ENCODE assay signal across 8 cellular contexts in the genomic region with DNA sequence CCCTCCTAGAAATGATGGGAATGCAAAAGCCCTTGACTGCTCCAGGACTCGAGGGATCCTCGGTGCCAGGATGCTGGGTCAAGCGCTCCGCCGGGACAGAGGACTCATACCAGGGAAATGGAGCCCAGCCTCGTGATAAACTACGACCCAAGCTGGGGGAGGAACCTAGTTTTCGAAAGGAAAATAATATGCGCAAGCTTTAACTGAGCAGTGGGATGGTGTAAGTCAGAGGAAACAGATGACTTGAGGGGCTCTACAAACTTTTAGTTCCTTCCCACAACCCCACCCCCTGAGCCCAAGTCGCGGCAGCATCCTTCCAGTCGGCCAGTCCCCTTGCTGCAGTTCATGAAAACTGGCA. TPM values are rescaled to one million over a fixed set of nuclear protein-coding genes. Genes with fewer than 3 reads are reported as not detected.
DNase-seq lines count a peak whose midpoint lies in the region; ATAC-seq and TF ChIP-seq lines count a peak whose summit lies in the region.

No MANE protein-coding gene starts in this region.

- peaks cover 23 to 50% (median 38%) of the 10 kb centered on the region in 4 donors for H3K4me1 Mint-ChIP-seq in CD4-positive, alpha-beta memory T cell

- peaks cover 15% of the 10 kb centered on the region for H3K36me3 ChIP-seq in CD4-positive, alpha-beta memory T cell (ENCODE audit: insufficient read depth, low read length)
- H3K36me3 ChIP-seq in body of pancreas (replicated peaks in 1 of 2; ENCODE audit: insufficient read depth in 1 of 2, low read depth in 2 of 2), result peaks cover 0 to 3% of the 10 kb centered on the region in 2 donors
- peaks cover 8 to 18% of the 10 kb centered on the region in 2 donors for H3K36me3 ChIP-seq in mucosa of rectum (ENCODE audit: control insufficient read depth in 2 of 2, insufficient read depth in 2 of 2, low read length in 2 of 2)

- H3K27me3 Mint-ChIP-seq in CD4-positive, alpha-beta memory T cell, result no peaks in the 10 kb centered on the region

- no peak for DNase-seq in CD4-positive, alpha-beta memory T cell
- DNase-seq in HPDE6-E6E7 (ENCODE audit: extremely low spot score) (peak; percentile 19), body of pancreas (no peak), NCI-H1694 (lab: John Stamatoyannopoulos, UW) (no peak), ureter (ENCODE audit: low spot score) (no peak)

- peak overlapping the region; percentile 98 to 99 for H3K4me3 ChIP-seq in CD4-positive, alpha-beta memory T cell (ENCODE audit: low read length in 2 of 2)
- H3K4me3 ChIP-seq in body of pancreas, result peak overlapping the region; percentile 42 to 47
- H3K4me3 ChIP-seq in mucosa of rectum (ENCODE audit: low read length in 2 of 2), result peak overlapping the region; percentile 94 to 99

- WGBS in body of pancreas, 2 donors, result 1 to 3% methylated on average over 4 to 12 of the region's 12 CpGs

- H3K27me3 ChIP-seq in CD4-positive, alpha-beta memory T cell (ENCODE audit: insufficient read depth, low read length), result no peaks in the 10 kb centered on the region
- H3K27me3 ChIP-seq in body of pancreas (no peaks in the 10 kb centered on the region), mucosa of rectum (ENCODE audit: control insufficient read depth in 2 of 2, insufficient read depth in 2 of 2, low read length in 2 of 2) (no peaks in the 10 kb centered on the region)

- no peaks in the 10 kb centered on the region for H3K9me3 Mint-ChIP-seq in CD4-positive, alpha-beta memory T cell

- POLR2A ChIA-PET in CD4-positive, alpha-beta memory T cell (lab: Charles Lee; ENCODE audit: partially characterized antibody), result interaction anchor here (1.0 to 1.8 kb wide), 14 partner anchors 8 to 181 kb away, joined by 3 to 15 read pairs (median 5); a partner anchor contains a TSS

- peak overlapping the region; percentile 95 to 100 (median 97) for H3K4me3 Mint-ChIP-seq in CD4-positive, alpha-beta memory T cell

- intact Hi-C loops in CD4-positive, alpha-beta memory T cell (cut with micrococcal nuclease), result loop anchor here (1.0 to 5.0 kb wide), 8 partner anchors 52 to 702 kb away; a partner anchor contains a TSS
- intact Hi-C loops in body of pancreas (cut with DNase I), result no loop called here

- H3K9ac ChIP-seq in mucosa of rectum (ENCODE audit: low read depth in 1 of 2, low read length in 2 of 2), result peak overlapping the region; percentile 58 to 85

- TF ChIP-seq CTCF in body of pancreas (IDR thresholded peaks at IDR 0.05), result no peak

- no peak for TF ChIP-seq POLR2A in body of pancreas (IDR thresholded peaks at IDR 0.05)

- peaks cover 45% of the 10 kb centered on the region for H3K4me1 ChIP-seq in CD4-positive, alpha-beta memory T cell (ENCODE audit: insufficient read depth, low read length)
- H3K4me1 ChIP-seq in body of pancreas (peaks cover 24% of the 10 kb centered on the region), mucosa of rectum (ENCODE audit: control insufficient read depth in 2 of 2, insufficient read depth in 2 of 2, low read length in 2 of 2) (peaks cover 0 to 15% of the 10 kb centered on the region in 2 donors)

- ATAC-seq in GM19395 (IDR thresholded peaks at IDR 0.05; ENCODE audit: unreplicated experiment) (peak; percentile 38), body of pancreas (no peak), HG03175 (IDR thresholded peaks at IDR 0.05; ENCODE audit: unreplicated experiment) (no peak)

- no peaks in the 10 kb centered on the region for H3K9me3 ChIP-seq in CD4-positive, alpha-beta memory T cell (ENCODE audit: control insufficient read depth in 1 of 2, low read length in 2 of 2)
- H3K9me3 ChIP-seq in body of pancreas (no peaks in the 10 kb centered on the region), mucosa of rectum (ENCODE audit: control insufficient read depth in 2 of 2, low read length in 2 of 2) (no peaks in the 10 kb centered on the region)

- peaks cover 3 to 36% of the 10 kb centered on the region in 2 donors for H3K36me3 Mint-ChIP-seq in CD4-positive, alpha-beta memory T cell

- H3K27ac ChIP-seq in CD4-positive, alpha-beta memory T cell (ENCODE audit: low read depth, low read length), result peak overlapping the region; percentile 82
- peak overlapping the region; percentile 66 to 91 (median 82) for H3K27ac ChIP-seq in body of pancreas
- peak overlapping the region; percentile 86 to 91 for H3K27ac ChIP-seq in mucosa of rectum (ENCODE audit: low read depth in 2 of 2, low read length in 2 of 2)

- CTCF ChIA-PET in CD4-positive, alpha-beta memory T cell (lab: Charles Lee; ENCODE audit: partially characterized antibody), result interaction anchor here (0.7 to 1.0 kb wide), 3 partner anchors 71 to 143 kb away, joined by 3 to 7 read pairs (median 3); a partner anchor contains a TSS

- H3K27ac Mint-ChIP-seq in CD4-positive, alpha-beta memory T cell, result peak overlapping the region; percentile 96 to 100 (median 99)

RNA-seq across cellular contexts. Expression of a gene that starts 0.7 kb away (rescaled TPM):
- total RNA-seq in CD4-positive, alpha-beta memory T cell, result 10 to 100 TPM; 84.5 to 87.2 TPM
- 10 to 100 TPM; 60.6 to 84.5 TPM for polyA plus RNA-seq in CD4-positive, alpha-beta memory T cell
- total RNA-seq in body of pancreas, result 10 to 100 TPM; 34.6 to 37.1 TPM
- total RNA-seq in ureter, result 75.0 TPM

Comparison
In these comparisons a context has a peak if more than half of its experiments do, and no peak if none do; other contexts are left out.
1. H3K4me3 ChIP-seq: peak in every context shown above with its lines; median percentile 98 in CD4-positive, alpha-beta memory T cell; 96 in mucosa of rectum; 44 in body of pancreas.